Comparison of ENCODE assay signal across 12 cellular contexts in genomic region chr10:125083576-125083920, GRCh38.
DNase-seq lines count a peak whose midpoint lies in the region; ATAC-seq and TF ChIP-seq lines count a peak whose summit lies in the region.
"Had no signal": no experiment of that assay in that cellular context is flagged by ENCODE, and none has a peak within 500 bp of the region (broad histone marks: within the 10 kb centered on the region; RNA-seq: fewer than 3 reads in every experiment).

No MANE protein-coding gene starts in this region.

- TF ChIP-seq CTCF in astrocyte of the spinal cord (IDR thresholded peaks at IDR 0.05; ENCODE audit: low read depth, low read length) (no peak), smooth muscle cell (IDR thresholded peaks at IDR 0.05; ENCODE audit: borderline replicate concordance, insufficient read depth, poor library complexity, severe bottlenecking) (no peak)

- no peaks in the 10 kb centered on the region; the same call in none of the 2 replicates for H4K20me1 ChIP-seq in GM23248 (ENCODE audit: insufficient read depth)
- peaks cover 96% of the 10 kb centered on the region for H4K20me1 ChIP-seq in smooth muscle cell (ENCODE audit: low read depth)

- H3K27ac ChIP-seq in GM23248 (peak overlapping the region; percentile 76), right cardiac atrium (ENCODE audit: low read length) (peak overlapping the region; percentile 95), smooth muscle cell (ENCODE audit: low read depth) (peak overlapping the region; percentile 86)

- DNase-seq in GM23248 (peak; percentile 70), astrocyte of the spinal cord (ENCODE audit: low read depth, low spot score) (peak; percentile 80), right cardiac atrium (peak; percentile 70 to 86 (median 82)), smooth muscle cell (lab: John Stamatoyannopoulos, UW; ENCODE audit: unreplicated experiment) (no peak), HuH-7.5 (ENCODE audit: low spot score) (no peak), UCSD-AML1 (lab: John Stamatoyannopoulos, UW; ENCODE audit: unreplicated experiment) (no peak)
- no peak for DNase-seq in activated naive CD4-positive, alpha-beta T cell treated with Interleukin-2 at 50 U/mL for 16 hours
- DNase-seq: effector CD4-positive, alpha-beta T cell; Karpas-422; midbrain; NCI-H748 treated with DMSO at 0.1 percent for 48 hours had no signal

- H3K4me2 ChIP-seq in GM23248 (ENCODE audit: unreplicated experiment) (peak overlapping the region; percentile 56), smooth muscle cell (peak overlapping the region; percentile 10)

- H2AFZ ChIP-seq in GM23248 (no peak overlapping the region), smooth muscle cell (ENCODE audit: low read depth) (no peak overlapping the region)

- no peaks in the 10 kb centered on the region for H3K9me3 ChIP-seq in GM23248 (ENCODE audit: low read depth)
- H3K9me3 ChIP-seq in right cardiac atrium (ENCODE audit: control insufficient read depth, low read length), result no peaks in the 10 kb centered on the region
- H3K9me3 ChIP-seq in smooth muscle cell (replicated peaks; ENCODE audit: low read depth), result no peaks in the 10 kb centered on the region

- no peaks in the 10 kb centered on the region for H3K9me2 ChIP-seq in GM23248 (ENCODE audit: insufficient read depth)

- in situ Hi-C loops in GM23248 (cut with MboI), result no loop called here
- in situ Hi-C loops in astrocyte of the spinal cord (cut with HindIII; ENCODE audit: low sequenced_read_pairs), result no loop called here

- peak; percentile 45 to 62 for ATAC-seq in right cardiac atrium
- no peak for ATAC-seq in GM18519 (IDR thresholded peaks at IDR 0.05; ENCODE audit: low FRiP score, unreplicated experiment)

- peaks cover 97% of the 10 kb centered on the region for H3K79me2 ChIP-seq in GM23248 (ENCODE audit: insufficient read depth)
- H3K79me2 ChIP-seq in smooth muscle cell (ENCODE audit: low read depth), result peaks cover 60% of the 10 kb centered on the region

- no peaks in the 10 kb centered on the region for H3K36me3 ChIP-seq in GM23248 (ENCODE audit: low read depth)
- H3K36me3 ChIP-seq in smooth muscle cell (ENCODE audit: low read depth), result no peaks in the 10 kb centered on the region

- H3K9ac ChIP-seq in GM23248 (peak overlapping the region; percentile 57), smooth muscle cell (ENCODE audit: low read depth) (peak overlapping the region; percentile 14)

- H3F3A ChIP-seq in GM23248 (ENCODE audit: insufficient read depth) (no peaks in the 10 kb centered on the region), smooth muscle cell (ENCODE audit: low read depth) (peaks cover 30% of the 10 kb centered on the region)

- H3K27me3 ChIP-seq in GM23248 (replicated peaks; ENCODE audit: insufficient read depth) (no peaks in the 10 kb centered on the region), right cardiac atrium (ENCODE audit: control insufficient read depth, insufficient read depth) (no peaks in the 10 kb centered on the region), smooth muscle cell (ENCODE audit: low read depth) (no peaks in the 10 kb centered on the region)

- H3K4me1 ChIP-seq in GM23248 (ENCODE audit: insufficient read depth) (peaks cover 22% of the 10 kb centered on the region), right cardiac atrium (ENCODE audit: control insufficient read depth, insufficient read depth, low read length) (peaks cover 22% of the 10 kb centered on the region), smooth muscle cell (ENCODE audit: low read depth) (peaks cover 13% of the 10 kb centered on the region)

- WGBS in GM23248 (ENCODE audit: low coverage in 1 of 2, low lambda C conversion rate in 2 of 2, missing lambda C conversion rate in 2 of 2), 2 experiments, result 79 to 87% methylated on average over 10 of the region's 10 CpGs
- WGBS in right cardiac atrium, result 59% methylated on average over 10 of the region's 10 CpGs
- 71% methylated on average over 10 of the region's 10 CpGs for WGBS in smooth muscle cell (ENCODE audit: low lambda C conversion rate)

- H3K4me3 ChIP-seq in GM23248 (no peak overlapping the region), astrocyte of the spinal cord (ENCODE audit: low read depth, low read length) (no peak overlapping the region), right cardiac atrium (ENCODE audit: low read length) (no peak overlapping the region), smooth muscle cell (no peak overlapping the region)

- intact Hi-C loops in right cardiac atrium (cut with DNase I), result loop anchor here in 2 of 4 donors (10.0 kb wide), 2 partner anchors 61 to 71 kb away; no protein-coding TSS in a partner anchor

Comparison
In these comparisons a context has a peak if more than half of its experiments do, and no peak if none do; other contexts are left out.
1. DNase-seq: peak in GM23248 (single experiment), astrocyte of the spinal cord (single experiment) and right cardiac atrium (3 of 3); none in smooth muscle cell (single experiment), activated naive CD4-positive, alpha-beta T cell treated with Interleukin-2 at 50 U/mL for 16 hours (single experiment), HuH-7.5 (single experiment) and UCSD-AML1 (single experiment).
2. Peak in every context shown above with its lines, with median percentiles within 50 percentile points of each other: H3K27ac ChIP-seq.